In genomic region chr4:123444298-123444731, GRCh38 we compare ENCODE assay signal across 2 cellular contexts.
TF ChIP-seq lines count a peak whose summit lies in the region.

No MANE protein-coding gene starts in this region.

TF ChIP-seq in GM12878, 131 proteins besides CTCF, POLR2A, EP300 and RAD21 (continued from another document):
- TF ChIP-seq E2F8 (IDR thresholded peaks at IDR 0.05; ENCODE audit: low read depth, partially characterized antibody) (no peak), NFYA (IDR thresholded peaks at IDR 0.05; ENCODE audit: borderline replicate concordance, low read depth, low read length) (no peak), SIX5 (IDR thresholded peaks at IDR 0.05; ENCODE audit: low read depth, low read length, severe bottlenecking) (no peak), ATF7 (IDR thresholded peaks at IDR 0.05; ENCODE audit: low read depth) (no peak), HDGF (IDR thresholded peaks at IDR 0.05) (0 out of 2 replicates have a peak, but pooled peaks have one; percentile 14), MTA2 (IDR thresholded peaks at IDR 0.05; ENCODE audit: low read depth) (0 out of 2 replicates have a peak, but pooled peaks have one; percentile 41), STAT3 (IDR thresholded peaks at IDR 0.05; ENCODE audit: low read depth, low read length) (no peak)

TF ChIP-seq in HepG2, 621 proteins besides CTCF, POLR2A, EP300 and RAD21 (continued from another document and continues in another):
- TF ChIP-seq PBX3 (CRISPR knock-in tag; IDR thresholded peaks at IDR 0.05; ENCODE audit: borderline replicate concordance) (no peak), ZNF34 (CRISPR knock-in tag; IDR thresholded peaks at IDR 0.05; ENCODE audit: borderline replicate concordance) (no peak), ZNF740 (CRISPR knock-in tag; IDR thresholded peaks at IDR 0.05) (no peak), HOXA3 (CRISPR knock-in tag; IDR thresholded peaks at IDR 0.05) (peak; percentile 42; the same call in 1 of the 2 replicates), ZMYM3 (CRISPR knock-in tag; IDR thresholded peaks at IDR 0.05) (no peak; the same call in 1 of the 2 replicates), ZNF576 (CRISPR knock-in tag; IDR thresholded peaks at IDR 0.05) (no peak), ZBTB34 (CRISPR knock-in tag; IDR thresholded peaks at IDR 0.05) (no peak), PHB2 (IDR thresholded peaks at IDR 0.05; ENCODE audit: partially characterized antibody) (no peak), RERE (CRISPR knock-in tag; IDR thresholded peaks at IDR 0.05; ENCODE audit: low read depth) (peak; percentile 23; the same call in 1 of the 2 replicates), ZNF251 (CRISPR knock-in tag; IDR thresholded peaks at IDR 0.05) (no peak), HDAC6 (IDR thresholded peaks at IDR 0.05; ENCODE audit: low read depth, low read length) (no peak), LCORL (IDR thresholded peaks at IDR 0.05) (no peak), LCORL (CRISPR knock-in tag; IDR thresholded peaks at IDR 0.05) (peak; percentile 45; the same call in 1 of the 2 replicates), FOXA3 (CRISPR knock-in tag; IDR thresholded peaks at IDR 0.05) (peak; percentile 33; the same call in 1 of the 2 replicates), FIP1L1 (IDR thresholded peaks at IDR 0.05; ENCODE audit: borderline replicate concordance, insufficient read depth, low read depth, low read length) (no peak), ELF1 (CRISPR knock-in tag; IDR thresholded peaks at IDR 0.05) (no peak), ZNF432 (CRISPR knock-in tag; IDR thresholded peaks at IDR 0.05; ENCODE audit: borderline replicate concordance) (no peak), MEF2D (CRISPR knock-in tag; IDR thresholded peaks at IDR 0.05) (no peak), SMAD9 (CRISPR knock-in tag; IDR thresholded peaks at IDR 0.05) (no peak), PAXIP1 (CRISPR knock-in tag; conservative IDR thresholded peaks at IDR 0.05) (peak; percentile 85), KIAA2018 (CRISPR knock-in tag; IDR thresholded peaks at IDR 0.05; ENCODE audit: borderline replicate concordance) (no peak), ZNF570 (CRISPR knock-in tag; IDR thresholded peaks at IDR 0.05; ENCODE audit: borderline replicate concordance) (no peak), PTBP1 (IDR thresholded peaks at IDR 0.05; ENCODE audit: low read depth, low read length, poor library complexity, severe bottlenecking) (no peak), IKZF1 (IDR thresholded peaks at IDR 0.05) (no peak), WIZ (CRISPR knock-in tag; IDR thresholded peaks at IDR 0.05) (no peak), SNRNP70 (IDR thresholded peaks at IDR 0.05; ENCODE audit: low read depth, low read length) (no peak), BCLAF1 (IDR thresholded peaks at IDR 0.05) (no peak), NR2F6 (IDR thresholded peaks at IDR 0.05) (peak; percentile 95), NR2F6 (CRISPR knock-in tag; IDR thresholded peaks at IDR 0.05) (peak; percentile 95), ZNF781 (CRISPR knock-in tag; IDR thresholded peaks at IDR 0.05; ENCODE audit: borderline replicate concordance, not compliant biosample characterization) (no peak), SCMH1 (CRISPR knock-in tag; IDR thresholded peaks at IDR 0.05; ENCODE audit: borderline replicate concordance) (no peak)
